Comparison of ENCODE assay signal across 9 cellular contexts in the genomic region with DNA sequence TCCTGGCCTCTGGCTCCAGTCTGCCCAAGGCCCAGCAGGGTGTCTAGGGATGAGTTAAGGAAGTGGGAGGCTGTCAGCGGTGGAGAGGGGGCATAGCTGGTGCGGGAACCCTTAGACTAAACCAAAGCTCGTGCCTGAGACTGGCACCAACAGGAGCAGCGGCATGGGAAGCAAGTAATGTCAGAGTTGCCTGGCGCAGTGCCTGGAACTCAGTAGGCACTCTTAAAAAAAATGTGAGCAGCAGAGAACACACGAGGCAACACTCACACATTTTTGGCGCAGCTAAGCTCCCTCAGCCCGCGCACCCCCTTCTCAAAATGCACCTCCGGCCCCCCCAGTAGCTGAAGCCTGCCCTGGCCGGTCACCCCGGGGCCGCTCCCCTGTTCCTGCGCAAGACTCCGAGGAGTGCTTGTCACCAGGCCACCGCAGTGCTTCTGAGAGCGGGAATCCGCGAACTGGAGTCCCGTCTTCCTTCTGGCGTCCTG. TPM values are rescaled to one million over a fixed set of nuclear protein-coding genes. Genes with fewer than 3 reads are reported as not detected.
DNase-seq lines count a peak whose midpoint lies in the region; ATAC-seq and TF ChIP-seq lines count a peak whose summit lies in the region.
"Had no signal": no experiment of that assay in that cellular context is flagged by ENCODE, and none has a peak within 500 bp of the region (broad histone marks: within the 10 kb centered on the region; RNA-seq: fewer than 3 reads in every experiment).

No MANE protein-coding gene starts in this region.

- H3K14ac ChIP-seq in mesenchymal stem cell (ENCODE audit: low read length in 2 of 2), result no peak overlapping the region

- no peak for TF ChIP-seq CTCF in BE2C (IDR thresholded peaks at IDR 0.05; ENCODE audit: low read depth, low read length)

- H3K4me3 ChIP-seq in duodenal mucosa (ENCODE audit: low read depth in 1 of 2, low read length in 2 of 2) (peak overlapping the region; percentile 65 to 69), mesenchymal stem cell (ENCODE audit: insufficient read depth in 1 of 2, low read depth in 1 of 2, low read length in 2 of 2) (peak overlapping the region; percentile 54 to 81), aorta (ENCODE audit: low read length in 2 of 2) (peak overlapping the region; percentile 2 to 73), BE2C (ENCODE audit: low read depth, low read length) (no peak overlapping the region)

- intact Hi-C loops in aorta (cut with DNase I), result no loop called here

- 26% methylated on average over 7 of the region's 21 CpGs for WGBS in mesenchymal stem cell
- WGBS in aorta, 2 donors, result 3 to 35% methylated on average over 21 of the region's 21 CpGs

- no peak overlapping the region for H2AK5ac ChIP-seq in mesenchymal stem cell (ENCODE audit: low read length, severe bottlenecking)

- H3K4me1 ChIP-seq in duodenal mucosa (ENCODE audit: control insufficient read depth in 1 of 2, insufficient read depth in 2 of 2, low read length in 2 of 2) (no peaks in the 10 kb centered on the region), mesenchymal stem cell (ENCODE audit: control insufficient read depth, insufficient read depth, low read depth, low read length) (peaks cover 15% of the 10 kb centered on the region), aorta (ENCODE audit: control insufficient read depth in 1 of 2, insufficient read depth in 2 of 2, low read length in 2 of 2) (peaks cover 0 to 2% of the 10 kb centered on the region in 2 donors), BE2C (no peaks in the 10 kb centered on the region)

- H2BK15ac ChIP-seq in mesenchymal stem cell (ENCODE audit: low read depth, poor library complexity, severe bottlenecking), result no peak overlapping the region

- no peak overlapping the region for H2AFZ ChIP-seq in mesenchymal stem cell (ENCODE audit: low read depth, low read length)

- H4K8ac ChIP-seq in mesenchymal stem cell (ENCODE audit: low read length), result no peak overlapping the region

- no peak overlapping the region for H3K4ac ChIP-seq in mesenchymal stem cell (ENCODE audit: low read depth in 1 of 2, low read length in 2 of 2)

- H3K36me3 ChIP-seq in duodenal mucosa (ENCODE audit: control insufficient read depth in 1 of 2, insufficient read depth in 2 of 2, low read length in 2 of 2) (peaks cover 0 to 9% of the 10 kb centered on the region in 2 donors), mesenchymal stem cell (ENCODE audit: control insufficient read depth in 1 of 2, insufficient read depth in 2 of 2, low read depth in 1 of 2, low read length in 2 of 2) (peaks cover 0 to 12% of the 10 kb centered on the region in 2 experiments), aorta (ENCODE audit: control insufficient read depth in 1 of 2, insufficient read depth in 2 of 2, low read length in 1 of 2) (peaks cover 0 to 2% of the 10 kb centered on the region in 2 donors), BE2C (no peaks in the 10 kb centered on the region)

- H3K27me3 ChIP-seq in duodenal mucosa (ENCODE audit: control insufficient read depth in 1 of 2, insufficient read depth in 2 of 2, low read length in 2 of 2) (no peaks in the 10 kb centered on the region), mesenchymal stem cell (ENCODE audit: control insufficient read depth in 1 of 2, insufficient read depth in 1 of 2, low read length in 2 of 2) (peaks cover 0 to 35% of the 10 kb centered on the region in 2 experiments), aorta (ENCODE audit: control insufficient read depth in 1 of 2, insufficient read depth in 2 of 2, low read length in 1 of 2) (no peaks in the 10 kb centered on the region), BE2C (no peaks in the 10 kb centered on the region)

- DNase-seq in NCI-H82 (lab: John Stamatoyannopoulos, UW) (peak; percentile 38), NCI-H82 treated with DMSO at 0.1 percent for 48 hours (lab: John Stamatoyannopoulos, UW; ENCODE audit: unreplicated experiment) (no peak), mesenchymal stem cell (peak; percentile 1), aorta (peak in 1 of 2 donors; percentile 50), BE2C (no peak), SIG-M5 (lab: John Stamatoyannopoulos, UW) (no peak)
- no peak for DNase-seq in activated CD4-positive, CD25-positive, alpha-beta regulatory T cell (lab: John Stamatoyannopoulos, UW)
- DNase-seq: AML-193 had no signal

- H3K79me1 ChIP-seq in mesenchymal stem cell (replicated peaks; ENCODE audit: low read length, poor library complexity, severe bottlenecking), result peaks cover 1% of the 10 kb centered on the region

- peak; percentile 12 for ATAC-seq in aorta (ENCODE audit: low FRiP score)

- H3K9ac ChIP-seq in duodenal mucosa (ENCODE audit: low read depth in 1 of 2, low read length in 2 of 2) (peak overlapping the region; percentile 38 to 57), mesenchymal stem cell (ENCODE audit: low read length) (peak overlapping the region; percentile 84)

- H3K27ac ChIP-seq in duodenal mucosa (ENCODE audit: low read depth, low read length), result no peak overlapping the region
- H3K27ac ChIP-seq in mesenchymal stem cell (ENCODE audit: low read length, poor library complexity, severe bottlenecking), result no peak overlapping the region
- H3K27ac ChIP-seq in aorta (ENCODE audit: low read depth in 1 of 2, low read length in 2 of 2), result no peak overlapping the region

- H3K9me3 ChIP-seq in duodenal mucosa (ENCODE audit: control insufficient read depth in 1 of 2, low read length in 2 of 2), result no peaks in the 10 kb centered on the region
- no peaks in the 10 kb centered on the region for H3K9me3 ChIP-seq in mesenchymal stem cell (ENCODE audit: control insufficient read depth, low read length)
- no peaks in the 10 kb centered on the region for H3K9me3 ChIP-seq in aorta (ENCODE audit: control insufficient read depth, low read length)
- H3K9me3 ChIP-seq in BE2C, result no peaks in the 10 kb centered on the region

- no peak overlapping the region for H3K23ac ChIP-seq in mesenchymal stem cell (ENCODE audit: low read length in 2 of 2)

- no peak overlapping the region for H2BK120ac ChIP-seq in mesenchymal stem cell (ENCODE audit: low read depth, low read length)

- H2BK12ac ChIP-seq in mesenchymal stem cell (ENCODE audit: low read length in 2 of 2), result no peak overlapping the region

- H4K91ac ChIP-seq in mesenchymal stem cell (ENCODE audit: low read length), result no peak overlapping the region

- H3K4me2 ChIP-seq in mesenchymal stem cell (ENCODE audit: low read length, poor library complexity, severe bottlenecking), result peak overlapping the region; percentile 79

- no peak overlapping the region for H2BK5ac ChIP-seq in mesenchymal stem cell (ENCODE audit: low read depth, low read length, poor library complexity, severe bottlenecking)

- H3K18ac ChIP-seq in mesenchymal stem cell (ENCODE audit: low read depth in 1 of 2, low read length in 2 of 2), result no peak overlapping the region

RNA-seq across cellular contexts. Expression of gene GABRE, which starts 0.6 kb away (rescaled TPM):
- polyA plus RNA-seq in mesenchymal stem cell (2013, experiment 1 of 2), result 3.0 TPM
- polyA plus RNA-seq in mesenchymal stem cell (2013, experiment 2 of 2), result 3.3 TPM
- 10 to 100 TPM; 39.1 to 41.9 TPM for total RNA-seq in aorta
- polyA plus RNA-seq in aorta, result 10 to 100 TPM in 1 of 2 donors, 1 to 10 TPM in 1; 2.9 to 32.3 TPM
- polyA plus RNA-seq in BE2C (2012; ENCODE audit: insufficient read depth, insufficient read length, low read depth), result not detected

Comparison
In these comparisons a context has a peak if more than half of its experiments do, and no peak if none do; other contexts are left out.
1. DNase-seq: peak in NCI-H82 (single experiment) and mesenchymal stem cell (single experiment); none in NCI-H82 treated with DMSO at 0.1 percent for 48 hours (single experiment), activated CD4-positive, CD25-positive, alpha-beta regulatory T cell (0 of 4), BE2C (single experiment) and SIG-M5 (single experiment).